8 cellular contexts compared by ENCODE assay signal in the genomic region with DNA sequence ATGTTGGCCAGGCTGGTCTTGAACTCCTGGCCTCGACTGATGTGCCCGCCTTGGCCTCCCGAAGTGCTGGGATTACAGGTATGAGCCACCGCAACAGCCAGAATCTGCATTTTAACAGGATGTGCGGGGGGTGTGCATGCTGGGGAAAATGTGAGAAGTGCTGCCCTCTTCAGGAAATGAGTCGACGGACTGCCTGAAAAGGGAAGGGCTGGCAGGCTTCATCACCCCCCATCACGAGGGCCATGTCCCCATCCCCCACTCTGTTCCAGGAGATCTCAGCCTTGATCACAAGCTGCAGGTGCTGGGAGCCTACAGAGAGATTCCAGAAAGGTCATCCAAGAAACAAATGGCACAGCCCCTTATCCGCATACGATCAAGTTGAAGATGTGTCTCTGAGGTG.
A peak's percentile ranks its signal among the peaks of the same experiment; 100 is the strongest.
DNase-seq lines count a peak whose midpoint lies in the region; ATAC-seq and TF ChIP-seq lines count a peak whose summit lies in the region.

No MANE protein-coding gene starts in this region.

- H3K9me3 ChIP-seq in stomach: no peaks in the 10 kb centered on the region

- H3K4me3 Mint-ChIP-seq in activated CD4-positive, alpha-beta T cell treated with anti-CD3 and anti-CD28 coated beads for 36 hours: no peak overlapping the region
- no peak overlapping the region for H3K4me3 Mint-ChIP-seq in activated naive CD8-positive, alpha-beta T cell treated with anti-CD3 and anti-CD28 coated beads for 36 hours

- H3K27ac ChIP-seq in stomach: no peak overlapping the region

- peak; percentile 82 for ATAC-seq in activated CD4-positive, alpha-beta T cell treated with anti-CD3 and anti-CD28 coated beads for 36 hours
- ATAC-seq in GM21717 (IDR thresholded peaks at IDR 0.05; ENCODE audit: unreplicated experiment): no peak

- no peaks in the 10 kb centered on the region for H3K36me3 ChIP-seq in stomach

- TF ChIP-seq CTCF in stomach (IDR thresholded peaks at IDR 0.05): no peak

- H3K27me3 ChIP-seq in stomach: peaks cover 6 to 93% (median 41%) of the 10 kb centered on the region in 3 donors

- peaks cover 21% of the 10 kb centered on the region for H3K4me1 Mint-ChIP-seq in activated CD4-positive, alpha-beta T cell treated with anti-CD3 and anti-CD28 coated beads for 36 hours
- peaks cover 14% of the 10 kb centered on the region for H3K4me1 Mint-ChIP-seq in activated naive CD8-positive, alpha-beta T cell treated with anti-CD3 and anti-CD28 coated beads for 36 hours

- H3K27me3 Mint-ChIP-seq in activated CD4-positive, alpha-beta T cell treated with anti-CD3 and anti-CD28 coated beads for 36 hours: peaks cover 13% of the 10 kb centered on the region
- peaks cover 36% of the 10 kb centered on the region for H3K27me3 Mint-ChIP-seq in activated naive CD8-positive, alpha-beta T cell treated with anti-CD3 and anti-CD28 coated beads for 36 hours

- no peak for TF ChIP-seq EP300 in stomach (IDR thresholded peaks at IDR 0.05)

- no peak for TF ChIP-seq POLR2A in stomach (IDR thresholded peaks at IDR 0.05)

- no peak overlapping the region for H3K4me3 ChIP-seq in stomach

- 29 to 51% (median 41%) methylated on average over 10 of the region's 10 CpGs for WGBS in stomach, 5 donors

- H3K27ac Mint-ChIP-seq in activated CD4-positive, alpha-beta T cell treated with anti-CD3 and anti-CD28 coated beads for 36 hours: no peak overlapping the region
- H3K27ac Mint-ChIP-seq in activated naive CD8-positive, alpha-beta T cell treated with anti-CD3 and anti-CD28 coated beads for 36 hours: no peak overlapping the region

- intact Hi-C loops in activated CD4-positive, alpha-beta T cell treated with anti-CD3 and anti-CD28 coated beads for 36 hours (cut with DNase I, micrococcal nuclease): loop anchor here in 1 of 2 experiments (2.0 kb wide), 1 partner anchor 35 kb away; no protein-coding TSS in a partner anchor
- intact Hi-C loops in stomach (cut with DNase I; ENCODE audit: low total_unique reads): no loop called here

- H3K9me3 Mint-ChIP-seq in activated CD4-positive, alpha-beta T cell treated with anti-CD3 and anti-CD28 coated beads for 36 hours (ENCODE audit: low read depth): no peaks in the 10 kb centered on the region
- H3K9me3 Mint-ChIP-seq in activated naive CD8-positive, alpha-beta T cell treated with anti-CD3 and anti-CD28 coated beads for 36 hours: no peaks in the 10 kb centered on the region

- CTCF ChIA-PET in activated CD4-positive, alpha-beta T cell treated with anti-CD3 and anti-CD28 coated beads for 36 hours (lab: Charles Lee): interaction anchor here (0.7 kb wide), 2 partner anchors 63 to 203 kb away, joined by 3 read pairs; no protein-coding TSS in a partner anchor

- POLR2A ChIA-PET in activated CD4-positive, alpha-beta T cell treated with anti-CD3 and anti-CD28 coated beads for 36 hours (lab: Charles Lee): no interaction called here

- H3K36me3 Mint-ChIP-seq in activated CD4-positive, alpha-beta T cell treated with anti-CD3 and anti-CD28 coated beads for 36 hours (ENCODE audit: low read depth): no peaks in the 10 kb centered on the region
- no peaks in the 10 kb centered on the region for H3K36me3 Mint-ChIP-seq in activated naive CD8-positive, alpha-beta T cell treated with anti-CD3 and anti-CD28 coated beads for 36 hours

- peak; percentile 79 for DNase-seq in activated CD4-positive, alpha-beta T cell treated with anti-CD3 and anti-CD28 coated beads for 36 hours
- DNase-seq in activated CD4-positive, alpha-beta T cell treated with anti-CD3 and anti-CD28 coated beads for 1 hour: no peak
- DNase-seq in NCI-H2196 treated with DMSO at 0.1 percent for 48 hours (lab: John Stamatoyannopoulos, UW; ENCODE audit: unreplicated experiment): peak; percentile 39
- peak; percentile 26 for DNase-seq in activated naive CD8-positive, alpha-beta T cell treated with anti-CD3 and anti-CD28 coated beads for 36 hours
- peak; percentile 17 for DNase-seq in stimulated activated CD4-positive, alpha-beta T cell treated with anti-CD3 and anti-CD28 coated beads, Interleukin-4, amount 100 ng/mL, for 24 hours
- no peak for DNase-seq in stomach
- no peak for DNase-seq in hippocampal formation (lab: John Stamatoyannopoulos, UW)

- H3K4me1 ChIP-seq in stomach: peaks cover 0 to 5% (median 0%) of the 10 kb centered on the region in 4 donors

Comparison
In these comparisons a context has a peak if more than half of its experiments do, and no peak if none do; other contexts are left out.
1. DNase-seq: peak in activated CD4-positive, alpha-beta T cell treated with anti-CD3 and anti-CD28 coated beads for 36 hours (single experiment), NCI-H2196 treated with DMSO at 0.1 percent for 48 hours (single experiment), activated naive CD8-positive, alpha-beta T cell treated with anti-CD3 and anti-CD28 coated beads for 36 hours (single experiment) and stimulated activated CD4-positive, alpha-beta T cell treated with anti-CD3 and anti-CD28 coated beads, Interleukin-4, amount 100 ng/mL, for 24 hours (single experiment); none in activated CD4-positive, alpha-beta T cell treated with anti-CD3 and anti-CD28 coated beads for 1 hour (single experiment), stomach (single experiment) and hippocampal formation (0 of 2).